Comparison of ENCODE assay signal across 18 cellular contexts in the genomic region with DNA sequence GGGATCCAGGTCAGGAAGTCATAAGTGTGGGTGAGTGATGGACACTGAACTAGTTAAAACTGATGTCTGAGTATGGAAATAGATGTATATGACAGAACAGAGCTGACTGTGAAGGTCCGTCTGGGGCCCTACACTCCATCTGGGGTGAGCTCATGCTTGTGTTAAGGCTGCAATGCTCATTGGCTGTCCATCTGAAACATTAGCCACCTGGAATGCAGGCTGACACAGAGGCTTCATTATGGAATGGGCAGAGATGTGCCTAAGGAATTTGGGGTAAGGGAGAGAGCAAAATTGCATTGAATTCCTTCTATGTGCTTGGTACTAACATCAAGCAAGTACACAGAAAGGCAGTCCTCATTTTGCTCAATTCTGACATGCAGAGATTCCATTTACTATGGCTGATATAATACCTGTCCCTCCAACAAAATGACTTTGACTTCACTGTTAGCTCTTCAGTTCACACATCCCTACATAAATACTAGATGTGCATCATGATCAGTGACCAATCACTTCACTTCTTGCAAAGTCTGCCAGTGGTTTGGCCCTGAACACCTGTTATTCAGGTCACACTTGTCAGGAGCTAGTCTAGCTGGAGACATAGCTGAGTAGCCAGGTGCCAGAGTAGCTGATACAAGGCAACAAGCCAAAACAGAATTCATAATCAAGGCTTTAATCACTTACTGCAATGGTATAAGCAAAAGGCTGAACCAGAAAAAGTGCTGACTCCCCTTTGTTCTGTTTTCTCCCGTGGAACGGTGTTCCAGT.
A peak's percentile ranks its signal among the peaks of the same experiment; 100 is the strongest.
DNase-seq lines count a peak whose midpoint lies in the region; ATAC-seq and TF ChIP-seq lines count a peak whose summit lies in the region.
"Had no signal": no experiment of that assay in that cellular context is flagged by ENCODE, and none has a peak within 500 bp of the region (broad histone marks: within the 10 kb centered on the region; RNA-seq: fewer than 3 reads in every experiment).

No MANE protein-coding gene starts in this region.

- H3K27ac ChIP-seq in trophoblast cell (ENCODE audit: low read depth, low read length) = no peak overlapping the region
- H3K27ac ChIP-seq in upper lobe of right lung = no peak overlapping the region

- no peak overlapping the region for H2BK120ac ChIP-seq in trophoblast cell (ENCODE audit: insufficient read depth, low read length, poor library complexity)

- H3K27me3 Mint-ChIP-seq in WTC11 (ENCODE audit: low read depth) (no peaks in the 10 kb centered on the region), osteocyte (ENCODE audit: unreplicated experiment) (no peaks in the 10 kb centered on the region)

- peak; percentile 59 for ATAC-seq in WTC11
- no peak for ATAC-seq in upper lobe of right lung

- no peak overlapping the region for H2BK5ac ChIP-seq in trophoblast cell (ENCODE audit: low read depth, low read length, poor library complexity)

- H4K12ac ChIP-seq in trophoblast cell (ENCODE audit: low read depth, low read length) = no peak overlapping the region

- DNase-seq in NCI-H1105 (lab: John Stamatoyannopoulos, UW) = peak; percentile 6
- DNase-seq in WTC11 (ENCODE audit: low spot score) = no peak
- peak; percentile 22 for DNase-seq in kidney tubule cell (ENCODE audit: low spot score)
- DNase-seq in trophoblast cell = no peak
- no peak for DNase-seq in activated CD4-positive, CD25-positive, alpha-beta regulatory T cell (lab: John Stamatoyannopoulos, UW)
- DNase-seq in GM20000 (ENCODE audit: low spot score) = no peak
- no peak for DNase-seq in osteocyte (ENCODE audit: extremely low spot score, unreplicated experiment)
- no peak for DNase-seq in upper lobe of right lung
- DNase-seq: ACHN; C1 segment of cervical spinal cord; CD8-positive, alpha-beta memory T cell; GF-D8; Kasumi-1; MM.1S; NCI-H1092; NCI-H2081; NCI-H510A; NCI-H748 treated with DMSO at 0.1 percent for 48 hours had no signal

- peak overlapping the region; percentile 18 for H3K4me2 ChIP-seq in trophoblast cell (ENCODE audit: low read length)

- no peak overlapping the region for H3K4ac ChIP-seq in trophoblast cell (ENCODE audit: low read depth, low read length)

- H2AK5ac ChIP-seq in trophoblast cell (ENCODE audit: low read length) = no peak overlapping the region

- no peak for TF ChIP-seq CTCF in WTC11 (IDR thresholded peaks at IDR 0.05)
- TF ChIP-seq CTCF in GM20000 (IDR thresholded peaks at IDR 0.05; ENCODE audit: extremely low read depth, missing control alignments) = no peak
- TF ChIP-seq CTCF in osteocyte (IDR thresholded peaks at IDR 0.05) = no peak
- TF ChIP-seq CTCF in upper lobe of right lung (IDR thresholded peaks at IDR 0.05) = no peak

- intact Hi-C loops in upper lobe of right lung (cut with DNase I) = no loop called here

- no peak overlapping the region for H3K18ac ChIP-seq in trophoblast cell (ENCODE audit: low read length)

- POLR2A ChIA-PET in WTC11 (lab: Charles Lee) = no interaction called here

- H3K9me3 ChIP-seq in trophoblast cell (ENCODE audit: insufficient read depth, low read depth, low read length) (no peaks in the 10 kb centered on the region), upper lobe of right lung (no peaks in the 10 kb centered on the region)

- no peak overlapping the region for H2BK12ac ChIP-seq in trophoblast cell (ENCODE audit: low read length)

- H3K79me2 ChIP-seq in trophoblast cell (ENCODE audit: control insufficient read depth, insufficient read depth, low read length, poor library complexity) = no peaks in the 10 kb centered on the region

- H4K8ac ChIP-seq in trophoblast cell (ENCODE audit: low read depth, low read length) = no peak overlapping the region

- no peak overlapping the region for H4K91ac ChIP-seq in trophoblast cell (ENCODE audit: low read depth, low read length)

- no peak overlapping the region for H3K23ac ChIP-seq in trophoblast cell (ENCODE audit: low read length)

- WGBS in trophoblast cell (ENCODE audit: extremely low coverage, insufficient coverage, insufficient read length) = no CpG with 5 or more reads among the region's 3 CpGs

- no peak overlapping the region for H2AFZ ChIP-seq in trophoblast cell (ENCODE audit: insufficient read depth, low read length, poor library complexity)

- no peak overlapping the region for H3K9ac ChIP-seq in trophoblast cell (ENCODE audit: low read length)

- no peaks in the 10 kb centered on the region for H3K27me3 ChIP-seq in trophoblast cell (ENCODE audit: insufficient read depth, low read length)
- H3K27me3 ChIP-seq in upper lobe of right lung = no peaks in the 10 kb centered on the region

- H3K27ac Mint-ChIP-seq in WTC11 (no peak overlapping the region; the same call in 1 of the 2 replicates), osteocyte (ENCODE audit: unreplicated experiment) (no peak overlapping the region)

- H3K4me3 Mint-ChIP-seq in WTC11 = no peak overlapping the region
- H3K4me3 Mint-ChIP-seq in osteocyte (ENCODE audit: unreplicated experiment) = no peak overlapping the region
- H3K4me3 Mint-ChIP-seq: CD8-positive, alpha-beta memory T cell had no signal

- H3K4me1 ChIP-seq in trophoblast cell (ENCODE audit: control insufficient read depth in 1 of 2, insufficient read depth in 2 of 2, low read length in 2 of 2) = peaks cover 4 to 5% of the 10 kb centered on the region in 2 experiments
- no peaks in the 10 kb centered on the region for H3K4me1 ChIP-seq in upper lobe of right lung

- no peaks in the 10 kb centered on the region for H3K79me1 ChIP-seq in trophoblast cell (ENCODE audit: low read length)

- H3K36me3 Mint-ChIP-seq in WTC11 (peaks cover 11% of the 10 kb centered on the region), osteocyte (ENCODE audit: unreplicated experiment) (no peaks in the 10 kb centered on the region)
- H3K36me3 Mint-ChIP-seq: CD8-positive, alpha-beta memory T cell had no signal

- H3K9me3 Mint-ChIP-seq in WTC11 (peaks cover 23% of the 10 kb centered on the region), osteocyte (ENCODE audit: unreplicated experiment) (peaks cover 32% of the 10 kb centered on the region)

- CTCF ChIA-PET in WTC11 (lab: Charles Lee) = interaction anchor here (0.7 kb wide), 1 partner anchor 9 kb away, joined by 3 read pairs; no protein-coding TSS in a partner anchor

- H3K14ac ChIP-seq in trophoblast cell (ENCODE audit: low read length) = no peak overlapping the region

- H3K36me3 ChIP-seq in trophoblast cell (ENCODE audit: control insufficient read depth in 1 of 2, insufficient read depth in 2 of 2, low read length in 2 of 2) = no peaks in the 10 kb centered on the region
- no peaks in the 10 kb centered on the region for H3K36me3 ChIP-seq in upper lobe of right lung

- H3K4me1 Mint-ChIP-seq in WTC11 = peaks cover 26% of the 10 kb centered on the region
- no peaks in the 10 kb centered on the region for H3K4me1 Mint-ChIP-seq in osteocyte (ENCODE audit: unreplicated experiment)
- H3K4me1 Mint-ChIP-seq: CD8-positive, alpha-beta memory T cell had no signal

- H3K4me3 ChIP-seq in trophoblast cell (ENCODE audit: low read depth, low read length) = no peak overlapping the region
- H3K4me3 ChIP-seq in upper lobe of right lung = no peak overlapping the region

TF ChIP-seq in WTC11, 78 proteins besides CTCF, POLR2A, EP300 and RAD21:
- no peak for TF ChIP-seq GRHL2 (CRISPR knock-in tag; IDR thresholded peaks at IDR 0.05; ENCODE audit: insufficient replicate concordance, severe bottlenecking)
- no peak for TF ChIP-seq RORB (CRISPR knock-in tag; IDR thresholded peaks at IDR 0.05)
- no peak for TF ChIP-seq FOXP4 (CRISPR knock-in tag; IDR thresholded peaks at IDR 0.05)
- TF ChIP-seq, protein P1, sequence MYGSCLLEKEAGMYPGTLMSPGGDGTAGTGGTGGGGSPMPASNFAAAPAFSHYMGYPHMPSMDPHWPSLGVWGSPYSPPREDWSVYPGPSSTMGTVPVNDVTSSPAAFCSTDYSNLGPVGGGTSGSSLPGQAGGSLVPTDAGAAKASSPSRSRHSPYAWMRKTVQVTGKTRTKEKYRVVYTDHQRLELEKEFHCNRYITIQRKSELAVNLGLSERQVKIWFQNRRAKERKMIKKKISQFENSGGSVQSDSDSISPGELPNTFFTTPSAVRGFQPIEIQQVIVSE (CRISPR knock-in tag; IDR thresholded peaks at IDR 0.05; ENCODE audit: borderline replicate concordance) = no peak
- TF ChIP-seq MXD4 (CRISPR knock-in tag; IDR thresholded peaks at IDR 0.05; ENCODE audit: borderline replicate concordance) = no peak

Comparison
In these comparisons a context has a peak if more than half of its experiments do, and no peak if none do; other contexts are left out.
1. DNase-seq: peak in NCI-H1105 (single experiment) and kidney tubule cell (single experiment); none in WTC11 (single experiment), trophoblast cell (0 of 2), activated CD4-positive, CD25-positive, alpha-beta regulatory T cell (0 of 4), GM20000 (single experiment), osteocyte (single experiment) and upper lobe of right lung (single experiment).